In genomic region chr21:18356801-18357200, GRCh38 we compare ENCODE assay signal across 30 cellular contexts. TPM values are rescaled to one million over a fixed set of nuclear protein-coding genes. Genes with fewer than 3 reads are reported as not detected.
DNase-seq lines count a peak whose midpoint lies in the region; ATAC-seq, FAIRE-seq and TF ChIP-seq lines count a peak whose summit lies in the region.
"Had no signal": no experiment of that assay in that cellular context is flagged by ENCODE, and none has a peak within 500 bp of the region (broad histone marks: within the 10 kb centered on the region; RNA-seq: fewer than 3 reads in every experiment).

No MANE protein-coding gene starts in this region.

- peak overlapping the region; percentile 41 for H2AFZ ChIP-seq in KMS-11 (ENCODE audit: low read depth)

- no peaks in the 10 kb centered on the region for H3K79me2 ChIP-seq in KMS-11 (ENCODE audit: insufficient read depth, low read depth)

- H3K4me1 ChIP-seq in KMS-11 (ENCODE audit: low read depth, poor library complexity, severe bottlenecking) (peaks cover 45% of the 10 kb centered on the region), kidney (ENCODE audit: control insufficient read depth in 1 of 2, insufficient read depth in 1 of 2, low read depth in 1 of 2, low read length in 2 of 2) (no peaks in the 10 kb centered on the region)
- H3K4me1 ChIP-seq: BE2C, BLaER1, Caco-2 had no signal

- FAIRE-seq in D721Med (lab: Jason Lieb, UNC) (peak; percentile 32), kidney (lab: Jason Lieb, UNC) (no peak)
- FAIRE-seq: A204.1, GM12878, GM12892, GM18507 had no signal

- H3K4me3 ChIP-seq in KMS-11 (IDR thresholded peaks at IDR 0.05; ENCODE audit: insufficient read depth, low read depth, low read length) (no peak overlapping the region), kidney (ENCODE audit: low read length in 2 of 2) (no peak overlapping the region)
- H3K4me3 ChIP-seq: BLaER1, GM12878 had no signal

- ATAC-seq in activated naive CD4-positive, alpha-beta T cell treated with anti-CD3 and anti-CD28 coated beads, Interleukin-2, amount 50 U/mL, for 72 hours = no peak
- ATAC-seq: GM12878 had no signal

- H3K9me3 Mint-ChIP-seq in activated naive CD4-positive, alpha-beta T cell treated with anti-CD3 and anti-CD28 coated beads, Interleukin-2, amount 50 U/mL, for 72 hours = peaks cover 0 to 10% of the 10 kb centered on the region in 2 donors

- no peaks in the 10 kb centered on the region for H3K36me3 Mint-ChIP-seq in activated naive CD4-positive, alpha-beta T cell treated with anti-CD3 and anti-CD28 coated beads, Interleukin-2, amount 50 U/mL, for 72 hours
- H3K36me3 Mint-ChIP-seq: CD14-positive monocyte; CD4-positive, alpha-beta memory T cell; CD4-positive, CD25-positive, alpha-beta regulatory T cell; CD8-positive, alpha-beta memory T cell had no signal

- no peak overlapping the region for H3K27ac Mint-ChIP-seq in activated naive CD4-positive, alpha-beta T cell treated with anti-CD3 and anti-CD28 coated beads, Interleukin-2, amount 50 U/mL, for 72 hours
- H3K27ac Mint-ChIP-seq: CD14-positive monocyte; CD4-positive, alpha-beta memory T cell; CD4-positive, CD25-positive, alpha-beta regulatory T cell; CD8-positive, alpha-beta memory T cell had no signal

- intact Hi-C loops in kidney (cut with DNase I) = no loop called here

- H3K4me2 ChIP-seq in KMS-11 = peak overlapping the region; percentile 77
- H3K4me2 ChIP-seq: BLaER1 had no signal

- TF ChIP-seq CTCF in D721Med (IDR thresholded peaks at IDR 0.05; ENCODE audit: insufficient read depth, missing control alignments) (no peak), KMS-11 (conservative IDR thresholded peaks at IDR 0.05; ENCODE audit: low read depth, low read length) (no peak), kidney (IDR thresholded peaks at IDR 0.05; ENCODE audit: borderline replicate concordance, extremely low read depth, insufficient read depth) (no peak)

- H3K9ac ChIP-seq in KMS-11 = 0 out of 2 replicates have a peak overlapping the region, but pooled peaks have one; percentile 4
- H3K9ac ChIP-seq in kidney (ENCODE audit: low read length in 2 of 2) = no peak overlapping the region
- H3K9ac ChIP-seq: BLaER1 had no signal

- no peaks in the 10 kb centered on the region for H4K20me1 ChIP-seq in KMS-11 (ENCODE audit: insufficient read depth)
- H4K20me1 ChIP-seq: BLaER1 had no signal

- no peaks in the 10 kb centered on the region for H3K9me3 ChIP-seq in kidney (ENCODE audit: control insufficient read depth in 1 of 2, low read length in 2 of 2)
- H3K9me3 ChIP-seq: BE2C, BLaER1, Caco-2 had no signal

- no peaks in the 10 kb centered on the region for H3K36me3 ChIP-seq in KMS-11 (ENCODE audit: insufficient read depth)
- H3K36me3 ChIP-seq in kidney (ENCODE audit: control insufficient read depth in 1 of 2, insufficient read depth in 2 of 2, low read length in 2 of 2) = no peaks in the 10 kb centered on the region
- H3K36me3 ChIP-seq: BE2C, BLaER1 had no signal

- peak overlapping the region; percentile 57 for H3K27ac ChIP-seq in KMS-11
- H3K27ac ChIP-seq in kidney (ENCODE audit: low read depth in 2 of 2, low read length in 2 of 2) = no peak overlapping the region
- H3K27ac ChIP-seq: BLaER1 had no signal

- H3K27me3 ChIP-seq in KMS-11 (ENCODE audit: insufficient read depth, low read depth) = no peaks in the 10 kb centered on the region
- H3K27me3 ChIP-seq: BE2C, BLaER1 had no signal

- DNase-seq in D721Med (ENCODE audit: insufficient read length, low spot score) = no peak
- peak; percentile 72 for DNase-seq in RPMI8226
- no peak for DNase-seq in COLO668 (lab: John Stamatoyannopoulos, UW; ENCODE audit: unreplicated experiment)
- DNase-seq in activated naive CD4-positive, alpha-beta T cell treated with anti-CD3 and anti-CD28 coated beads, Interleukin-2, amount 50 U/mL, for 72 hours (ENCODE audit: low spot score in 2 of 2) = no peak
- DNase-seq in kidney = no peak
- DNase-seq: 8988T; ACHN; BE2C; C1 segment of cervical spinal cord; Caco-2; Calu3; CD4-positive, alpha-beta memory T cell; CD4-positive, CD25-positive, alpha-beta regulatory T cell; CD8-positive, alpha-beta memory T cell; DMS 273 treated with DMSO at 0.1 percent for 48 hours; DMS153; DMS53; DMS79; DND-41; EL; GDM1 had no signal

RNA-seq across cellular contexts. Expression of gene TMPRSS15, which starts 46.8 kb away (rescaled TPM):
- not detected for total RNA-seq in activated naive CD4-positive, alpha-beta T cell treated with anti-CD3 and anti-CD28 coated beads, Interleukin-2, amount 50 U/mL, for 72 hours
- not detected for total RNA-seq in kidney
- polyA plus RNA-seq in kidney (ENCODE audit: insufficient read depth, low read depth, low replicate concordance) = 0.09 TPM
- total RNA-seq: A673; Caco-2; Calu3; CD4-positive, alpha-beta memory T cell; CD4-positive, CD25-positive, alpha-beta regulatory T cell; CD8-positive, alpha-beta memory T cell; GM12878 had no signal
- polyA plus RNA-seq: AG04450; CD14-positive monocyte; CD4-positive, alpha-beta memory T cell; CD4-positive, CD25-positive, alpha-beta regulatory T cell; CD8-positive, alpha-beta memory T cell had no signal
